In the genomic region with DNA sequence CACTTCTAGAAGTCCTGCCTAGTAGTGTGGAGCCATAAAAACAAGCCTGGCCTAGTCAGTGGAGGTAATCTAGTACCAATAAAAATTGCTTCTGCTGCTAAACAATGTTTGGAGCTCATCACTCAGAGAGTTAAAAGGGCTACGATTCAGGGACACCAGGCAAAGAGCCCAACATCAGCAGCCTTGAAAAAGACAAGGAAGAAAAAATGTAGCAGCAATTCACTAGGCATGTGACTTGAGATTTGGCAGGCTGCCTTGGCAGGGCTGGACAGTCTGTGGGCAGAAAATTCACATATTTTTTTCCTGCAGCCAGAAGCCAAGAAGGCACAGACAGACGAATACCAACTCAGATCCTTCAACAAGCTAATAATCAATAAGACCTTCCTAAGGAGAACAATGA, we compare ENCODE assay signal across 1 cellular context.
TF ChIP-seq lines count a peak whose summit lies in the region.

No MANE protein-coding gene starts in this region.

TF ChIP-seq in WTC11, 78 proteins besides CTCF, POLR2A, EP300 and RAD21 (continued from another document):
- TF ChIP-seq, protein P1, sequence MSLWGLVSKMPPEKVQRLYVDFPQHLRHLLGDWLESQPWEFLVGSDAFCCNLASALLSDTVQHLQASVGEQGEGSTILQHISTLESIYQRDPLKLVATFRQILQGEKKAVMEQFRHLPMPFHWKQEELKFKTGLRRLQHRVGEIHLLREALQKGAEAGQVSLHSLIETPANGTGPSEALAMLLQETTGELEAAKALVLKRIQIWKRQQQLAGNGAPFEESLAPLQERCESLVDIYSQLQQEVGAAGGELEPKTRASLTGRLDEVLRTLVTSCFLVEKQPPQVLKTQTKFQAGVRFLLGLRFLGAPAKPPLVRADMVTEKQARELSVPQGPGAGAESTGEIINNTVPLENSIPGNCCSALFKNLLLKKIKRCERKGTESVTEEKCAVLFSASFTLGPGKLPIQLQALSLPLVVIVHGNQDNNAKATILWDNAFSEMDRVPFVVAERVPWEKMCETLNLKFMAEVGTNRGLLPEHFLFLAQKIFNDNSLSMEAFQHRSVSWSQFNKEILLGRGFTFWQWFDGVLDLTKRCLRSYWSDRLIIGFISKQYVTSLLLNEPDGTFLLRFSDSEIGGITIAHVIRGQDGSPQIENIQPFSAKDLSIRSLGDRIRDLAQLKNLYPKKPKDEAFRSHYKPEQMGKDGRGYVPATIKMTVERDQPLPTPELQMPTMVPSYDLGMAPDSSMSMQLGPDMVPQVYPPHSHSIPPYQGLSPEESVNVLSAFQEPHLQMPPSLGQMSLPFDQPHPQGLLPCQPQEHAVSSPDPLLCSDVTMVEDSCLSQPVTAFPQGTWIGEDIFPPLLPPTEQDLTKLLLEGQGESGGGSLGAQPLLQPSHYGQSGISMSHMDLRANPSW (CRISPR knock-in tag; conservative IDR thresholded peaks at IDR 0.05; ENCODE audit: low read depth), result no peak
- TF ChIP-seq PRRX2 (CRISPR knock-in tag; IDR thresholded peaks at IDR 0.05), result no peak
- TF ChIP-seq, protein P2, sequence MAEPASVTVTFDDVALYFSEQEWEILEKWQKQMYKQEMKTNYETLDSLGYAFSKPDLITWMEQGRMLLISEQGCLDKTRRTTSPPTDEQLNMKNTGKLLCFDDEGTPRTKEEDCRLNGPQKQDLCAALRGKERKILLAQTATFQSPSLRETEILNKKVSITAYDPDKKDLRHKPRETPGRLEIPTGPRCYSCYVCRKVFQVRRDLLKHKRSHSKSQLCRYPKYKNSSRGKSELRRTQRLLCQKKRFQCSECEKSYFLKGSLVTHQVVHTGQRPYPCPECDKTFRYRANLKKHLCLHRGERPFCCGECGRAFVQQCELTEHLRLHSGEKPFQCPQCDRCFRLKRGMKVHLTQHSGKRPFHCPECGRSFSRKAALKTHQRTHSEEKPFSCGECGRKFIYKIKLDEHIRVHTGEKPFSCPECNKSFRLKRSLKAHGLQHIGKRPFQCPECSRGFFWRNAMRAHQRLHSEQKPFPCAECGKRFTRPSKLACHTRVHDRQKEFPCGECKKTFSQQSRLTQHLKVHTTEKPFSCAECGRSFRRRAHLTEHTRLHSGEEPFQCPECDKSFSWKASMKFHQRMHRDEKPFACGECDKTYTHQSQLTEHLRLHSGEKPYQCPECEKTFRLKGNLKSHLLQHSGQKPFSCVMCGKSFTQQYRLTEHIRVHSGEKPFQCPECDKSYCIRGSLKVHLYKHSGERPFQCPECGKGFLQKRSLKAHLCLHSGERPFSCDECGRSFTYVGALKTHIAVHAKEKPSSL (CRISPR knock-in tag; conservative IDR thresholded peaks at IDR 0.05), result no peak
- TF ChIP-seq NR1H2 (CRISPR knock-in tag; IDR thresholded peaks at IDR 0.05), result no peak
- no peak for TF ChIP-seq ZNF263 (CRISPR knock-in tag; IDR thresholded peaks at IDR 0.05; ENCODE audit: low read depth)
- TF ChIP-seq, protein P3, sequence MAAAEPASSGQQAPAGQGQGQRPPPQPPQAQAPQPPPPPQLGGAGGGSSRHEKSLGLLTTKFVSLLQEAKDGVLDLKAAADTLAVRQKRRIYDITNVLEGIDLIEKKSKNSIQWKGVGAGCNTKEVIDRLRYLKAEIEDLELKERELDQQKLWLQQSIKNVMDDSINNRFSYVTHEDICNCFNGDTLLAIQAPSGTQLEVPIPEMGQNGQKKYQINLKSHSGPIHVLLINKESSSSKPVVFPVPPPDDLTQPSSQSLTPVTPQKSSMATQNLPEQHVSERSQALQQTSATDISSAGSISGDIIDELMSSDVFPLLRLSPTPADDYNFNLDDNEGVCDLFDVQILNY (CRISPR knock-in tag; IDR thresholded peaks at IDR 0.05), result no peak
- TF ChIP-seq NR2C2 (CRISPR knock-in tag; IDR thresholded peaks at IDR 0.05), result no peak
- TF ChIP-seq ZNF423 (CRISPR knock-in tag; IDR thresholded peaks at IDR 0.05), result no peak
- no peak for TF ChIP-seq GTF2I (CRISPR knock-in tag; conservative IDR thresholded peaks at IDR 0.05)
- TF ChIP-seq, protein P4, sequence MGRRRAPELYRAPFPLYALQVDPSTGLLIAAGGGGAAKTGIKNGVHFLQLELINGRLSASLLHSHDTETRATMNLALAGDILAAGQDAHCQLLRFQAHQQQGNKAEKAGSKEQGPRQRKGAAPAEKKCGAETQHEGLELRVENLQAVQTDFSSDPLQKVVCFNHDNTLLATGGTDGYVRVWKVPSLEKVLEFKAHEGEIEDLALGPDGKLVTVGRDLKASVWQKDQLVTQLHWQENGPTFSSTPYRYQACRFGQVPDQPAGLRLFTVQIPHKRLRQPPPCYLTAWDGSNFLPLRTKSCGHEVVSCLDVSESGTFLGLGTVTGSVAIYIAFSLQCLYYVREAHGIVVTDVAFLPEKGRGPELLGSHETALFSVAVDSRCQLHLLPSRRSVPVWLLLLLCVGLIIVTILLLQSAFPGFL (CRISPR knock-in tag; IDR thresholded peaks at IDR 0.05; ENCODE audit: borderline replicate concordance), result no peak
- no peak for TF ChIP-seq RELA (CRISPR knock-in tag; IDR thresholded peaks at IDR 0.05; ENCODE audit: borderline replicate concordance)
- TF ChIP-seq SMAD3 (CRISPR knock-in tag; IDR thresholded peaks at IDR 0.05; ENCODE audit: borderline replicate concordance), result no peak
